In the genomic region with DNA sequence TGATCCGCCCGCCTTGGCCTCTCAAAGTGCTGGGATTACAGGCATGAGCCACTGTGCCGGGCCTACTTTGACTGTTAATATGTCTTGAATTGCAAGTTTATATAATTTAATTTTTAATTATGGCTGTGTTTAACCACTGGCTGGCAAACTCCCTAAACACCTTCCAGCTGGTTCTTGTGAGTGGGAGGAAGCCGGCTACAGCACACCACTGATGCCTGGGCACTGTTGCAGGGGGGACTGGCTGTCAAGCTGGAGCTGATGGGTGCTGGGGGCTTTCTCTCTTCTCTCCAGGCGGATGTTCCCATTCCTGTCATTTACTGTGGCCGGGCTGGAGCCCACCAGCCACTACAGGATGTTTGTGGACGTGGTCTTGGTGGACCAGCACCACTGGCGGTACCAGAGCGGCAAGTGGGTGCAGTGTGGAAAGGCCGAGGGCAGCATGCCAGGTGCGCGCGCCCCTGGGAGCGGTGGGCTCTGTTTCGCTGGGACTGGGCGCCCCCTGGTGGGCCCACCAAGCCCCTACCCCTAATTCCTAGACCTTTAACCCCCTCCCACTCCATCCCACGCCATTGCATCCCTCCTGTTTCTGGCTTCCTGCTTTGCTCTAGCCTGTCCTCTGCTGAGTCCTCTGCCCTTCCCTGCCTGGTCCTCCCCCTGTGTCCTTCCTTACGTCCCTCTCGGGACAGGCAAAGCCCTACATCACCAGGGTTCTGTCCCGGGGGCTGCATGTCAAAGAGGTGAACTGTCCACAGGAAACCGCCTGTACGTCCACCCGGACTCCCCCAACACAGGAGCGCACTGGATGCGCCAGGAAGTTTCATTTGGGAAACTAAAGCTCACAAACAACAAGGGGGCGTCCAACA, we compare ENCODE assay signal across 9 cellular contexts. TPM values are rescaled to one million over a fixed set of nuclear protein-coding genes. Genes with fewer than 3 reads are reported as not detected.
DNase-seq lines count a peak whose midpoint lies in the region; ATAC-seq, FAIRE-seq and TF ChIP-seq lines count a peak whose summit lies in the region.
"Had no signal": no experiment of that assay in that cellular context is flagged by ENCODE, and none has a peak within 500 bp of the region (broad histone marks: within the 10 kb centered on the region; RNA-seq: fewer than 3 reads in every experiment).

No MANE protein-coding gene starts in this region.

- peak; percentile 39 for TF ChIP-seq CTCF in kidney (IDR thresholded peaks at IDR 0.05; ENCODE audit: borderline replicate concordance, extremely low read depth, insufficient read depth)

- no peaks in the 10 kb centered on the region for H3K4me1 ChIP-seq in kidney (ENCODE audit: control insufficient read depth in 1 of 2, insufficient read depth in 1 of 2, low read depth in 1 of 2, low read length in 2 of 2)

- no peak for FAIRE-seq in kidney (lab: Jason Lieb, UNC)
- FAIRE-seq: frontal cortex had no signal

- ATAC-seq in HG03045 (IDR thresholded peaks at IDR 0.05; ENCODE audit: unreplicated experiment) = no peak
- no peak for ATAC-seq in GM19455 (IDR thresholded peaks at IDR 0.05; ENCODE audit: unreplicated experiment)
- ATAC-seq in GM21717 (IDR thresholded peaks at IDR 0.05; ENCODE audit: unreplicated experiment) = no peak

- H3K27ac ChIP-seq in kidney (ENCODE audit: low read depth in 2 of 2, low read length in 2 of 2) = no peak overlapping the region

- no peak overlapping the region for H3K4me3 ChIP-seq in kidney (ENCODE audit: low read length in 2 of 2)

- H3K9ac ChIP-seq in kidney (ENCODE audit: low read length in 2 of 2) = no peak overlapping the region

- intact Hi-C loops in kidney (cut with DNase I) = no loop called here

- DNase-seq in ELR (ENCODE audit: low read depth) (peak; percentile 34), NCI-H146 treated with DMSO at 0.1 percent for 48 hours (lab: John Stamatoyannopoulos, UW; ENCODE audit: unreplicated experiment) (peak; percentile 22), activated T-helper 1 cell treated with Interleukin-2 at 50 U/mL for 16 hours (ENCODE audit: low read depth) (peak; percentile 36), kidney (no peak), hippocampal formation (lab: John Stamatoyannopoulos, UW) (no peak)

- H3K9me3 ChIP-seq in kidney (ENCODE audit: control insufficient read depth in 1 of 2, low read length in 2 of 2) = no peaks in the 10 kb centered on the region

- no peaks in the 10 kb centered on the region for H3K36me3 ChIP-seq in kidney (ENCODE audit: control insufficient read depth in 1 of 2, insufficient read depth in 2 of 2, low read length in 2 of 2)

RNA-seq across cellular contexts. Expression of a gene that starts 9.5 kb away (rescaled TPM):
- 1.9 TPM for total RNA-seq in kidney
- polyA plus RNA-seq in kidney (ENCODE audit: insufficient read depth, low read depth, low replicate concordance) = 0.24 TPM

RNA-seq across cellular contexts. Expression of a gene that starts 48.6 kb away (rescaled TPM):
- total RNA-seq in kidney = 10.1 TPM
- 11.2 TPM for polyA plus RNA-seq in kidney (ENCODE audit: insufficient read depth, low read depth, low replicate concordance)

Comparison
In these comparisons a context has a peak if more than half of its experiments do, and no peak if none do; other contexts are left out.
1. DNase-seq: peak in ELR (single experiment), NCI-H146 treated with DMSO at 0.1 percent for 48 hours (single experiment) and activated T-helper 1 cell treated with Interleukin-2 at 50 U/mL for 16 hours (single experiment); none in kidney (single experiment) and hippocampal formation (0 of 2).